8 cellular contexts compared by ENCODE assay signal in genomic region chr13:33611016-33611805, GRCh38.
DNase-seq lines count a peak whose midpoint lies in the region; ATAC-seq and TF ChIP-seq lines count a peak whose summit lies in the region.

No MANE protein-coding gene starts in this region.

- 69 to 76% (median 70%) methylated on average over 19 of the region's 19 CpGs for WGBS in ovary, 3 donors
- WGBS in mesendoderm (ENCODE audit: extremely low coverage, insufficient coverage, low lambda C conversion rate), result no CpG with 5 or more reads among the region's 19 CpGs

- H3K9ac ChIP-seq in ES-I3 (ENCODE audit: low read depth, low read length), result peak overlapping the region; percentile 1; the same call in 1 of the 2 replicates
- H3K9ac ChIP-seq in mesendoderm (ENCODE audit: low read length), result no peak overlapping the region

- no peaks in the 10 kb centered on the region for H3K36me3 Mint-ChIP-seq in WTC11

- DNase-seq in WTC11 (ENCODE audit: low spot score) (no peak), fibroblast of the conjunctiva (ENCODE audit: low read depth) (peak; percentile 52), ovary (peak in 4 of 5 donors; percentile 36 to 50 (median 40)), mesendoderm (no peak)
- no peak for DNase-seq in NK-92 treated with Interleukin-12 subunit alpha and Interleukin-12 subunit beta, amount 100 ng/mL, for 24 hours (lab: John Stamatoyannopoulos, UW)

- intact Hi-C loops in ovary (cut with DNase I), result no loop called here

- no peaks in the 10 kb centered on the region for H3K36me3 ChIP-seq in ES-I3 (ENCODE audit: insufficient read depth, low read length)
- no peaks in the 10 kb centered on the region for H3K36me3 ChIP-seq in ovary
- no peaks in the 10 kb centered on the region for H3K36me3 ChIP-seq in mesendoderm (ENCODE audit: control insufficient read depth, insufficient read depth, low read length)

- H3K4me3 ChIP-seq in ovary, result no peak overlapping the region
- H3K4me3 ChIP-seq in mesendoderm (ENCODE audit: low read length), result no peak overlapping the region

- H3K79me1 ChIP-seq in mesendoderm (ENCODE audit: low read length), result no peaks in the 10 kb centered on the region

- ATAC-seq in WTC11 (peak; percentile 61), GM19324 (IDR thresholded peaks at IDR 0.05; ENCODE audit: low FRiP score, unreplicated experiment) (no peak), SK-N-SH treated with all-trans-retinoic acid at 6 μM for 48 hours (no peak)

- POLR2A ChIA-PET in WTC11 (lab: Charles Lee), result no interaction called here

- no peak overlapping the region for H3K4me2 ChIP-seq in mesendoderm (ENCODE audit: low read length)

- H3K27ac Mint-ChIP-seq in WTC11, result peak overlapping the region; percentile 34

- H3K27me3 Mint-ChIP-seq in WTC11 (ENCODE audit: low read depth), result no peaks in the 10 kb centered on the region; the same call in 1 of the 2 replicates

- no peak overlapping the region for H4K5ac ChIP-seq in mesendoderm (ENCODE audit: low read length)

- no peaks in the 10 kb centered on the region for H3K79me2 ChIP-seq in mesendoderm (ENCODE audit: control insufficient read depth, insufficient read depth, low read length)

- no peaks in the 10 kb centered on the region for H3K27me3 ChIP-seq in ovary
- no peaks in the 10 kb centered on the region for H3K27me3 ChIP-seq in mesendoderm (ENCODE audit: insufficient read depth, low read length, poor library complexity)

- no peak overlapping the region for H3K4me3 Mint-ChIP-seq in WTC11

- no peak overlapping the region for H3K56ac ChIP-seq in mesendoderm (ENCODE audit: low read length)

- H3K23ac ChIP-seq in mesendoderm (ENCODE audit: low read length), result no peak overlapping the region

- H3K9me3 ChIP-seq in ES-I3 (ENCODE audit: control insufficient read depth, insufficient read depth, low read length) (no peaks in the 10 kb centered on the region), ovary (no peaks in the 10 kb centered on the region)

- TF ChIP-seq POLR2A in ovary (IDR thresholded peaks at IDR 0.05), result no peak

- no peak overlapping the region for H3K4ac ChIP-seq in mesendoderm (ENCODE audit: low read depth, low read length)

- CTCF ChIA-PET in WTC11 (lab: Charles Lee), result no interaction called here

- TF ChIP-seq EP300 in ovary (IDR thresholded peaks at IDR 0.05), result no peak

- H3K4me1 Mint-ChIP-seq in WTC11, result peaks cover 34% of the 10 kb centered on the region

- no peak overlapping the region for H4K8ac ChIP-seq in mesendoderm (ENCODE audit: low read depth, low read length)

- H3K4me1 ChIP-seq in ES-I3 (ENCODE audit: insufficient read depth, low read length) (peaks cover 5% of the 10 kb centered on the region; the same call in 1 of the 2 replicates), ovary (ENCODE audit: insufficient read depth) (peaks cover 2% of the 10 kb centered on the region), mesendoderm (ENCODE audit: control insufficient read depth, low read depth, low read length) (peaks cover 4% of the 10 kb centered on the region)

- no peak overlapping the region for H2AK5ac ChIP-seq in mesendoderm (ENCODE audit: low read length)

- H3K27ac ChIP-seq in ovary (no peak overlapping the region), mesendoderm (ENCODE audit: low read depth, low read length) (no peak overlapping the region)

- TF ChIP-seq CTCF in WTC11 (IDR thresholded peaks at IDR 0.05) (no peak), ovary (IDR thresholded peaks at IDR 0.05) (no peak)

- H3K18ac ChIP-seq in mesendoderm (ENCODE audit: low read length), result no peak overlapping the region

- H2BK5ac ChIP-seq in mesendoderm (ENCODE audit: low read length), result no peak overlapping the region

- H3K9me3 Mint-ChIP-seq in WTC11, result no peaks in the 10 kb centered on the region

- no peak overlapping the region for H2BK15ac ChIP-seq in mesendoderm (replicated peaks; ENCODE audit: low read depth)

- no peak overlapping the region for H2BK120ac ChIP-seq in mesendoderm (ENCODE audit: low read depth, low read length)

TF ChIP-seq in WTC11, 78 proteins besides CTCF, POLR2A, EP300 and RAD21 (continues in another document):
- TF ChIP-seq MLX (CRISPR knock-in tag; IDR thresholded peaks at IDR 0.05) (no peak), ZNF671 (CRISPR knock-in tag; IDR thresholded peaks at IDR 0.05) (no peak), ZNF425 (CRISPR knock-in tag; conservative IDR thresholded peaks at IDR 0.05) (no peak), TEAD1 (CRISPR knock-in tag; IDR thresholded peaks at IDR 0.05) (no peak), E2F5 (CRISPR knock-in tag; IDR thresholded peaks at IDR 0.05) (no peak), ZNF219 (CRISPR knock-in tag; IDR thresholded peaks at IDR 0.05; ENCODE audit: borderline replicate concordance) (no peak)

TF ChIP-seq in SK-N-SH treated with all-trans-retinoic acid at 6 μM for 48 hours, 23 proteins besides CTCF, POLR2A, EP300 and RAD21:
- TF ChIP-seq ISL1 (CRISPR knock-in tag; IDR thresholded peaks at IDR 0.05) (no peak), POU6F1 (CRISPR knock-in tag; IDR thresholded peaks at IDR 0.05; ENCODE audit: borderline replicate concordance, low read depth) (no peak), GLIS3 (CRISPR knock-in tag; IDR thresholded peaks at IDR 0.05) (no peak), ZC3H10 (CRISPR knock-in tag; IDR thresholded peaks at IDR 0.05) (no peak), ARNTL (CRISPR knock-in tag; IDR thresholded peaks at IDR 0.05; ENCODE audit: borderline replicate concordance, low read depth) (no peak), PATZ1 (CRISPR knock-in tag; IDR thresholded peaks at IDR 0.05; ENCODE audit: borderline replicate concordance) (no peak), ZNF70 (CRISPR knock-in tag; IDR thresholded peaks at IDR 0.05) (no peak), CSRNP3 (CRISPR knock-in tag; IDR thresholded peaks at IDR 0.05) (no peak), CREB5 (CRISPR knock-in tag; IDR thresholded peaks at IDR 0.05; ENCODE audit: low read depth) (no peak), ZFP30 (CRISPR knock-in tag; IDR thresholded peaks at IDR 0.05) (no peak), CSDC2 (CRISPR knock-in tag; IDR thresholded peaks at IDR 0.05) (no peak), OSR1 (CRISPR knock-in tag; IDR thresholded peaks at IDR 0.05) (no peak), ZFP3 (CRISPR knock-in tag; IDR thresholded peaks at IDR 0.05) (no peak), RARB (CRISPR knock-in tag; IDR thresholded peaks at IDR 0.05) (no peak)
TF ChIP-seq in SK-N-SH treated with all-trans-retinoic acid at 6 μM for 48 hours: peak in this region for 0.

Comparison
In these comparisons a context has a peak if more than half of its experiments do, and no peak if none do; other contexts are left out.
1. DNase-seq: peak in fibroblast of the conjunctiva (single experiment) and ovary (4 of 5); none in WTC11 (single experiment), mesendoderm (single experiment) and NK-92 treated with Interleukin-12 subunit alpha and Interleukin-12 subunit beta, amount 100 ng/mL, for 24 hours (single experiment).